ENCODE assay signal across 13 cellular contexts in genomic region chr7:28211006-28211405, GRCh38.
"Had no signal": no experiment of that assay in that cellular context is flagged by ENCODE, and none has a peak within 500 bp of the region (broad histone marks: within the 10 kb centered on the region; RNA-seq: fewer than 3 reads in every experiment).

No MANE protein-coding gene starts in this region.

- H3K9me3 ChIP-seq: prostate gland, right lobe of liver, upper lobe of left lung had no signal

- H3K27me3 Mint-ChIP-seq: memory B cell had no signal

- H3K9me3 Mint-ChIP-seq: nephron progenitor cell had no signal

- H3K36me3 ChIP-seq: heart right ventricle, prostate gland, right lobe of liver, upper lobe of left lung had no signal

- H3K27me3 ChIP-seq: right lobe of liver, upper lobe of left lung had no signal

- DNase-seq: activated CD4-positive, CD25-positive, alpha-beta regulatory T cell treated with anti-CD3 and anti-CD28 coated beads, Interleukin-2, amount 50 U/mL, for 72 hours; activated T-cell treated with anti-CD3 and anti-CD28 coated beads, Interleukin-2, amount 50 U/mL, for 1 hour; effector CD4-positive, alpha-beta T cell; heart right ventricle; islet precursor cell; nephron progenitor cell; right lobe of liver; RPMI8226; T-helper 9 cell; upper lobe of left lung had no signal

- H3K4me1 ChIP-seq: prostate gland, right lobe of liver, upper lobe of left lung had no signal

- H3K4me3 Mint-ChIP-seq: memory B cell; nephron progenitor cell; stimulated activated effector memory CD8-positive, alpha-beta T cell treated with anti-CD3 and anti-CD28 coated beads, Interleukin-12 subunit alpha, Interleukin-12 subunit beta, amount 100 ng/mL, for 72 hours had no signal

- H3K36me3 Mint-ChIP-seq: stimulated activated effector memory CD8-positive, alpha-beta T cell treated with anti-CD3 and anti-CD28 coated beads, Interleukin-12 subunit alpha, Interleukin-12 subunit beta, amount 100 ng/mL, for 72 hours had no signal

- H3K4me1 Mint-ChIP-seq: nephron progenitor cell had no signal

- H3K4me3 ChIP-seq: heart right ventricle, prostate gland, right lobe of liver, upper lobe of left lung had no signal

- H3K27ac Mint-ChIP-seq: memory B cell; nephron progenitor cell; stimulated activated effector memory CD8-positive, alpha-beta T cell treated with anti-CD3 and anti-CD28 coated beads, Interleukin-12 subunit alpha, Interleukin-12 subunit beta, amount 100 ng/mL, for 72 hours had no signal

- H3K27ac ChIP-seq: heart right ventricle, prostate gland, right lobe of liver, upper lobe of left lung had no signal
